In genomic region chr1:220726634-220727033, GRCh38 we compare ENCODE assay signal across 12 cellular contexts. TPM values are rescaled to one million over a fixed set of nuclear protein-coding genes. Genes with fewer than 3 reads are reported as not detected.
DNase-seq lines count a peak whose midpoint lies in the region; ATAC-seq and TF ChIP-seq lines count a peak whose summit lies in the region.
"Had no signal": no experiment of that assay in that cellular context is flagged by ENCODE, and none has a peak within 500 bp of the region (broad histone marks: within the 10 kb centered on the region; RNA-seq: fewer than 3 reads in every experiment).

No MANE protein-coding gene starts in this region.

- H3K4me3 ChIP-seq in A673 (ENCODE audit: low read depth, low read length, poor library complexity, severe bottlenecking), result no peak overlapping the region
- H3K4me3 ChIP-seq in NB4 (ENCODE audit: low read depth, low read length), result no peak overlapping the region
- H3K4me3 ChIP-seq in esophagus muscularis mucosa, result no peak overlapping the region
- H3K4me3 ChIP-seq in naive thymus-derived CD4-positive, alpha-beta T cell (ENCODE audit: low read length), result no peak overlapping the region
- H3K4me3 ChIP-seq: gastrocnemius medialis had no signal

- CTCF ChIA-PET in A673 (lab: Charles Lee), result no interaction called here
- CTCF ChIA-PET in naive thymus-derived CD4-positive, alpha-beta T cell (lab: Charles Lee), result no interaction called here

- POLR2A ChIA-PET in A673 (lab: Charles Lee; ENCODE audit: low non-redundant PET), result no interaction called here
- POLR2A ChIA-PET in naive thymus-derived CD4-positive, alpha-beta T cell (lab: Charles Lee), result no interaction called here

- no peak overlapping the region for H3K27ac Mint-ChIP-seq in naive thymus-derived CD4-positive, alpha-beta T cell

- ATAC-seq in naive thymus-derived CD4-positive, alpha-beta T cell, result no peak
- ATAC-seq in HG03521 (IDR thresholded peaks at IDR 0.05; ENCODE audit: unreplicated experiment), result no peak
- ATAC-seq in GM21447 (IDR thresholded peaks at IDR 0.05; ENCODE audit: unreplicated experiment), result no peak
- ATAC-seq: gastrocnemius medialis, sciatic nerve had no signal

- WGBS in esophagus muscularis mucosa, result 80% methylated on average over 3 of the region's 3 CpGs

- peaks cover 0 to 19% (median 0%) of the 10 kb centered on the region in 5 donors for H3K27me3 Mint-ChIP-seq in naive thymus-derived CD4-positive, alpha-beta T cell

- no peak for TF ChIP-seq POLR2A in NB4 (IDR thresholded peaks at IDR 0.05; ENCODE audit: extremely low read depth, insufficient read length)
- no peak for TF ChIP-seq POLR2A in esophagus muscularis mucosa (IDR thresholded peaks at IDR 0.05; ENCODE audit: low read depth)

- H3K9me3 Mint-ChIP-seq in naive thymus-derived CD4-positive, alpha-beta T cell, result peaks cover 0 to 2% (median 0%) of the 10 kb centered on the region in 11 donors

- TF ChIP-seq CTCF in A673 (conservative IDR thresholded peaks at IDR 0.05; ENCODE audit: low read depth, low read length), result peak; percentile 41
- peak; percentile 63 for TF ChIP-seq CTCF in GM12873 (IDR thresholded peaks at IDR 0.05; ENCODE audit: insufficient read depth, low read depth, low read length, missing control alignments)
- peak; percentile 39 for TF ChIP-seq CTCF in NB4 (IDR thresholded peaks at IDR 0.05; ENCODE audit: low read depth, low read length)
- TF ChIP-seq CTCF in esophagus muscularis mucosa (IDR thresholded peaks at IDR 0.05), result peak in 2 of 3 experiments; percentile 5 to 18

- TF ChIP-seq EP300 in esophagus muscularis mucosa (IDR thresholded peaks at IDR 0.05), result no peak

- H3K4me3 Mint-ChIP-seq in naive thymus-derived CD4-positive, alpha-beta T cell, result no peak overlapping the region

- H3K27ac ChIP-seq in A673 (ENCODE audit: low read depth, low read length, poor library complexity, severe bottlenecking) (no peak overlapping the region), esophagus muscularis mucosa (replicated peaks in 1 of 4) (no peak overlapping the region)
- H3K27ac ChIP-seq in naive thymus-derived CD4-positive, alpha-beta T cell (ENCODE audit: low read depth, low read length), result no peak overlapping the region
- H3K27ac ChIP-seq: gastrocnemius medialis had no signal

- H3K36me3 Mint-ChIP-seq in naive thymus-derived CD4-positive, alpha-beta T cell, result no peaks in the 10 kb centered on the region

- no TSS peak for BruUV-seq in A673 (replicated peaks; lab: Mats Ljungman, UMichigan)

- intact Hi-C loops in A673 (cut with micrococcal nuclease; ENCODE audit: unreplicated experiment), result no loop called here
- intact Hi-C loops in esophagus muscularis mucosa (cut with DNase I), result no loop called here
- intact Hi-C loops in naive thymus-derived CD4-positive, alpha-beta T cell (cut with micrococcal nuclease), result no loop called here

- H3K9me3 ChIP-seq in A673 (ENCODE audit: low read depth, low read length, poor library complexity, severe bottlenecking), result no peaks in the 10 kb centered on the region
- H3K9me3 ChIP-seq in esophagus muscularis mucosa, result no peaks in the 10 kb centered on the region
- no peaks in the 10 kb centered on the region for H3K9me3 ChIP-seq in naive thymus-derived CD4-positive, alpha-beta T cell (ENCODE audit: control insufficient read depth in 2 of 3, low read length in 3 of 3)
- H3K9me3 ChIP-seq: gastrocnemius medialis had no signal

- DNase-seq in A673 (ENCODE audit: low spot score) (no peak), NB4 (ENCODE audit: low read depth) (no peak), esophagus muscularis mucosa (ENCODE audit: extremely low spot score) (no peak), HuH-7.5 (ENCODE audit: low spot score) (no peak)
- no peak for DNase-seq in naive thymus-derived CD4-positive, alpha-beta T cell
- DNase-seq: gastrocnemius medialis; NK-92 treated with Interleukin-12 subunit alpha and Interleukin-12 subunit beta, amount 100 ng/mL, for 24 hours had no signal

- peaks cover 0 to 2% (median under 1%) of the 10 kb centered on the region in 7 donors for H3K4me1 Mint-ChIP-seq in naive thymus-derived CD4-positive, alpha-beta T cell

- no peaks in the 10 kb centered on the region for H3K27me3 ChIP-seq in A673 (replicated peaks; ENCODE audit: insufficient read depth, low read depth, low read length, poor library complexity)
- no peaks in the 10 kb centered on the region for H3K27me3 ChIP-seq in esophagus muscularis mucosa
- H3K27me3 ChIP-seq in naive thymus-derived CD4-positive, alpha-beta T cell (ENCODE audit: control insufficient read depth in 2 of 2, insufficient read depth in 2 of 2, low read length in 2 of 2), result no peaks in the 10 kb centered on the region
- H3K27me3 ChIP-seq: gastrocnemius medialis had no signal

- H3K4me1 ChIP-seq in A673 (ENCODE audit: insufficient read depth, low read length, poor library complexity, severe bottlenecking) (no peaks in the 10 kb centered on the region), esophagus muscularis mucosa (no peaks in the 10 kb centered on the region)
- no peaks in the 10 kb centered on the region for H3K4me1 ChIP-seq in naive thymus-derived CD4-positive, alpha-beta T cell (ENCODE audit: control insufficient read depth in 2 of 2, insufficient read depth in 2 of 2, low read length in 2 of 2)
- H3K4me1 ChIP-seq: gastrocnemius medialis had no signal

- H3K36me3 ChIP-seq in A673 (ENCODE audit: insufficient read depth, low read length, poor library complexity, severe bottlenecking), result no peaks in the 10 kb centered on the region
- no peaks in the 10 kb centered on the region for H3K36me3 ChIP-seq in esophagus muscularis mucosa
- H3K36me3 ChIP-seq in naive thymus-derived CD4-positive, alpha-beta T cell (ENCODE audit: control insufficient read depth in 2 of 3, insufficient read depth in 3 of 3, low read length in 3 of 3), result no peaks in the 10 kb centered on the region
- H3K36me3 ChIP-seq: gastrocnemius medialis had no signal

RNA-seq across cellular contexts. Expression of gene MTARC2, which starts 21.5 kb away (rescaled TPM):
- total RNA-seq in A673 (2021) (0.55 TPM in 1 of 2 replicates, not detected in the other), esophagus muscularis mucosa (10 to 100 TPM; 15.6 to 22.9 (median 20.5) TPM)
- 1 to 10 TPM in 1 of 5 experiments, not detected in 4; 1.1 TPM for total RNA-seq in naive thymus-derived CD4-positive, alpha-beta T cell
- not detected for polyA plus RNA-seq in naive thymus-derived CD4-positive, alpha-beta T cell
- total RNA-seq: T-helper 2 cell treated with Interferon-gamma antibody and Interleukin-4, amounts not matched to agents 100 ng/mL and 5 ng/mL, for 36 hours had no signal

RNA-seq across cellular contexts. Expression of gene C1orf115, which starts 36.5 kb away (rescaled TPM):
- total RNA-seq in A673 (2021), result 0.11 and 0.44 TPM in 2 replicates
- 10 to 100 TPM; 10.8 to 24.0 (median 12.4) TPM for total RNA-seq in esophagus muscularis mucosa
- 1 to 10 TPM in 4 of 5 experiments, under 1 TPM in 1; 0.17 to 2.1 (median 1.5) TPM for total RNA-seq in naive thymus-derived CD4-positive, alpha-beta T cell
- 1 to 10 TPM; 1.9 to 3.2 TPM for polyA plus RNA-seq in naive thymus-derived CD4-positive, alpha-beta T cell

Comparison
In these comparisons a context has a peak if more than half of its experiments do, and no peak if none do; other contexts are left out.
1. CTCF ChIP-seq: peak in every context shown above with its lines; median percentile 63 in GM12873; 41 in A673; 39 in NB4; 12 in esophagus muscularis mucosa.
2. RNA of gene MTARC2, which starts 21.5 kb away (total RNA-seq): 15.6 to 22.9 TPM in esophagus muscularis mucosa; 0.55 TPM in A673 and 1.1 TPM in naive thymus-derived CD4-positive, alpha-beta T cell; every median in the first group is over 4 times any median in the second.